ENCODE assay signal across 11 cellular contexts in genomic region chr12:127926004-127926403, GRCh38.
DNase-seq lines count a peak whose midpoint lies in the region; ATAC-seq and TF ChIP-seq lines count a peak whose summit lies in the region.
"Had no signal": no experiment of that assay in that cellular context is flagged by ENCODE, and none has a peak within 500 bp of the region (broad histone marks: within the 10 kb centered on the region; RNA-seq: fewer than 3 reads in every experiment).

No MANE protein-coding gene starts in this region.

- no peaks in the 10 kb centered on the region for H3K4me1 ChIP-seq in gastrocnemius medialis
- H3K4me1 ChIP-seq: pancreas, upper lobe of left lung had no signal

- no peak for TF ChIP-seq POLR2A in gastrocnemius medialis (IDR thresholded peaks at IDR 0.05)

- peak; percentile 60 for ATAC-seq in left ventricle myocardium superior
- ATAC-seq in HG02623 (IDR thresholded peaks at IDR 0.05; ENCODE audit: unreplicated experiment), result no peak
- no peak for ATAC-seq in gastrocnemius medialis
- ATAC-seq: activated CD4-positive, CD25-positive, alpha-beta regulatory T cell treated with anti-CD3 and anti-CD28 coated beads, Interleukin-2, amount 50 U/mL, for 24 hours; pancreas had no signal

- H3K27ac ChIP-seq in gastrocnemius medialis, result no peak overlapping the region
- H3K27ac ChIP-seq: pancreas, upper lobe of left lung had no signal

- H3K9me3 ChIP-seq in gastrocnemius medialis, result no peaks in the 10 kb centered on the region
- H3K9me3 ChIP-seq: pancreas, upper lobe of left lung had no signal

- TF ChIP-seq CTCF in HFF-Myc (IDR thresholded peaks at IDR 0.05; ENCODE audit: low read depth, low read length, missing control alignments) (peak; percentile 44), gastrocnemius medialis (IDR thresholded peaks at IDR 0.05 in 4 of 5, conservative IDR thresholded peaks at IDR 0.05 in 1 of 5) (no peak)

- H3K27me3 ChIP-seq in gastrocnemius medialis, result no peaks in the 10 kb centered on the region
- H3K27me3 ChIP-seq: pancreas, upper lobe of left lung had no signal

- no peak overlapping the region for H3K4me3 ChIP-seq in HFF-Myc (replicated peaks; ENCODE audit: low read depth, low read length)
- no peak overlapping the region for H3K4me3 ChIP-seq in gastrocnemius medialis
- H3K4me3 ChIP-seq: pancreas, upper lobe of left lung had no signal

- DNase-seq in HFF-Myc (ENCODE audit: extremely low read depth, low read depth) (no peak), SK-MEL-5 (ENCODE audit: low read depth, low spot score) (peak; percentile 56), left ventricle myocardium superior (peak; percentile 33), stromal cell of bone marrow (ENCODE audit: low read depth) (peak; percentile 48), dermis blood vessel endothelial cell (no peak), gastrocnemius medialis (no peak)
- no peak for DNase-seq in stimulated activated CD8-positive, alpha-beta memory T cell treated with anti-CD3 and anti-CD28 coated beads, Interleukin-4, amount 100 ng/mL, for 48 hours
- DNase-seq: pancreas, upper lobe of left lung had no signal

- in situ Hi-C loops in SK-MEL-5 (cut with HindIII; ENCODE audit: low pct_unique_long_range_greater_than_20kb, low sequenced_read_pairs), result no loop called here
- in situ Hi-C loops in gastrocnemius medialis (cut with MboI; ENCODE audit: low sequenced_read_pairs in 4 of 4), result no loop called here

- no peaks in the 10 kb centered on the region for H3K36me3 ChIP-seq in gastrocnemius medialis
- H3K36me3 ChIP-seq: pancreas, upper lobe of left lung had no signal

- intact Hi-C loops in left ventricle myocardium superior (cut with micrococcal nuclease), result no loop called here
- intact Hi-C loops in gastrocnemius medialis (cut with DNase I; ENCODE audit: low total_unique reads), result no loop called here

Comparison
In these comparisons a context has a peak if more than half of its experiments do, and no peak if none do; other contexts are left out.
1. DNase-seq: peak in SK-MEL-5 (single experiment), left ventricle myocardium superior (single experiment) and stromal cell of bone marrow (single experiment); none in HFF-Myc (single experiment), stimulated activated CD8-positive, alpha-beta memory T cell treated with anti-CD3 and anti-CD28 coated beads, Interleukin-4, amount 100 ng/mL, for 48 hours (single experiment), dermis blood vessel endothelial cell (single experiment) and gastrocnemius medialis (0 of 2).